Comparison of ENCODE assay signal across 1 cellular context in the genomic region with DNA sequence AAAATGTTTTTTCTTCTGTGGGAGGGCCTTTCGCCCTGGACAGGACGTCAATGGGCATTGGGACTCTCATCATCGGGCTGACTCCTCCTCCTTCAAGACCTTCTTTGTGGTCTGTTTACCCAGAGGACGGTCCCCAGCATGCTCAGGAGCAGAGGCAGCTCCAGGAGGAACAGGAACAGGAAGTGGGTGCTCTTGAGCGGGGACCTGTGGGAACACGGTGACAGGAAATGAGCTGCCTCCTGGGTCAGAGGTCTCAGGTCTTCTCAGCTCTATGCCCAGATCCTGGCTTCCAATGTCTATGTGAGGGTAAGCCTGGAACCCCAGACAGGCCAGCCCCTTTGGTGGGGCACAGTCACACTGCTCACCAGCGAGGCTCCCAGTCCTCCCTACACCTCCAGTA.
A peak's percentile ranks its signal among the peaks of the same experiment; 100 is the strongest.
TF ChIP-seq lines count a peak whose summit lies in the region.

No MANE protein-coding gene starts in this region.

TF ChIP-seq in HepG2, 621 proteins besides CTCF, POLR2A, EP300 and RAD21:
- TF ChIP-seq, protein P1, sequence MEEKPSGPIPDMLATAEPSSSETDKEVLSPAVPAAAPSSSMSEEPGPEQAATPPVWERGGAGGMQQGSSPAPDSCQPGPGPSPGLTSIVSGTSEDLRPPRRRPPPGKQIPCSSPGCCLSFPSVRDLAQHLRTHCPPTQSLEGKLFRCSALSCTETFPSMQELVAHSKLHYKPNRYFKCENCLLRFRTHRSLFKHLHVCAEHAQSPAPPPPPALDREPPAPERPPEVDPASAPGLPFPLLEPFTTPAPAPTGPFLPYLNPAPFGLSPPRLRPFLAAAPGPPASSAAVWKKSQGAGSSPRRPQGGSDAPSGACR (CRISPR knock-in tag; IDR thresholded peaks at IDR 0.05): no peak
- TF ChIP-seq GABPB1 (CRISPR knock-in tag; IDR thresholded peaks at IDR 0.05) (0 out of 2 replicates have a peak, but pooled peaks have one; percentile 16), GABPA (IDR thresholded peaks at IDR 0.05; ENCODE audit: low read depth, low read length) (peak; percentile 39), GABPA (CRISPR knock-in tag; IDR thresholded peaks at IDR 0.05; ENCODE audit: low read depth) (peak; percentile 53)
